Comparison of ENCODE assay signal across 28 cellular contexts in the genomic region with DNA sequence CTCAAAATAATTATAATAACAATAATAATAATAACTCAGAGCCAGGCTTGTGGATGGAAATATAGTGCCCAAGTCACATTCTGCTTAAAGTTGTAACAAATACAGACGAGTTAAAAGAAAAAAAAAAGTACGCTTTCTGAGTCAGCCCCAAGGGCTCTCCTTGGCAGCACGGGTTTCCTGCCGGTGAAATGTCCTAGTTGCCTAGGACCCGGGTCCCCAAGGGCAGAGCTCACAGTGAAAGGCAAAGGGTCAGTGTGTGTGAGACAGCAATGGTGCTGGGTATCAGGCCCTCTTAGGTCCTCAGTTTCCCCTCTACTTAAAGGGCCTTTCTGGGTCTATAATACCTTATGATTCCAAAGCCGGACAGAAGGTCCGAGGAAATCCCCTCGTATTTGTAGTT.
"Had no signal": no experiment of that assay in that cellular context is flagged by ENCODE, and none has a peak within 500 bp of the region (broad histone marks: within the 10 kb centered on the region; RNA-seq: fewer than 3 reads in every experiment).

No MANE protein-coding gene starts in this region.

- H3K27me3 ChIP-seq: colonic mucosa, dorsolateral prefrontal cortex, esophagus squamous epithelium, foreskin keratinocyte, gastrocnemius medialis, heart left ventricle, heart right ventricle had no signal

- FAIRE-seq: colon, endometrium, endothelial cell of umbilical vein, frontal cortex had no signal

- H3K36me3 ChIP-seq: colonic mucosa, gastrocnemius medialis had no signal

- DNase-seq: colonic mucosa; cortex of kidney; dermis blood vessel endothelial cell; dorsolateral prefrontal cortex; effector CD4-positive, alpha-beta T cell; effector CD8-positive, alpha-beta T cell; effector memory CD4-positive, alpha-beta T cell; effector memory CD8-positive, alpha-beta T cell; endodermal cell; erythroblast; esophagus squamous epithelium; foreskin fibroblast; foreskin keratinocyte; foreskin melanocyte; glutamatergic neuron; head of caudate nucleus; heart left ventricle; heart right ventricle had no signal

- H3K4me1 ChIP-seq: colonic mucosa, esophagus muscularis mucosa, esophagus squamous epithelium, foreskin keratinocyte, gastrocnemius medialis had no signal

- H3K27ac ChIP-seq: colonic mucosa, coronary artery, dorsolateral prefrontal cortex, epithelial cell of prostate, esophagus muscularis mucosa, esophagus squamous epithelium, foreskin keratinocyte, gastrocnemius medialis, gastroesophageal sphincter, heart left ventricle, heart right ventricle had no signal

- ATAC-seq: effector memory CD8-positive, alpha-beta T cell; esophagus mucosa; foreskin keratinocyte; gastrocnemius medialis; gastroesophageal sphincter had no signal

- H3K4me3 ChIP-seq: colonic mucosa, coronary artery, dorsolateral prefrontal cortex, esophagus muscularis mucosa, esophagus squamous epithelium, gastrocnemius medialis, gastroesophageal sphincter, heart left ventricle, heart right ventricle had no signal

- H3K9me3 ChIP-seq: colonic mucosa, esophagus muscularis mucosa, esophagus squamous epithelium, gastrocnemius medialis, gastroesophageal sphincter, heart left ventricle had no signal
